Comparison of ENCODE assay signal across 15 cellular contexts in genomic region chr15:38406451-38406850, GRCh38.
"Had no signal": no experiment of that assay in that cellular context is flagged by ENCODE, and none has a peak within 500 bp of the region (broad histone marks: within the 10 kb centered on the region; RNA-seq: fewer than 3 reads in every experiment).

No MANE protein-coding gene starts in this region.

- H3K4me1 Mint-ChIP-seq: activated naive CD8-positive, alpha-beta T cell treated with anti-CD3 and anti-CD28 coated beads, Interleukin-2, amount 10 ng/mL, durations not matched to agents 7 days and 5 days; stimulated activated naive CD8-positive, alpha-beta T cell treated with anti-CD3 and anti-CD28 coated beads, Interleukin-15, amount 100 ng/mL, for 72 hours had no signal

- H3K36me3 ChIP-seq: cardiac muscle cell, esophagus squamous epithelium, heart right ventricle, pancreas had no signal

- ATAC-seq: heart right ventricle; left lobe of liver; pancreas; stimulated activated naive CD8-positive, alpha-beta T cell treated with anti-CD3 and anti-CD28 coated beads, Interleukin-15, amount 100 ng/mL, for 72 hours had no signal

- H3K9me3 ChIP-seq: esophagus squamous epithelium, heart right ventricle, pancreas, testis had no signal

- H3K27ac ChIP-seq: cardiac muscle cell, esophagus squamous epithelium, heart right ventricle, pancreas, testis had no signal

- H3K4me3 Mint-ChIP-seq: activated naive CD8-positive, alpha-beta T cell treated with anti-CD3 and anti-CD28 coated beads, Interleukin-2, amount 10 ng/mL, durations not matched to agents 7 days and 5 days; stimulated activated naive CD8-positive, alpha-beta T cell treated with anti-CD3 and anti-CD28 coated beads, Interleukin-15, amount 100 ng/mL, for 72 hours had no signal

- H3K4me1 ChIP-seq: esophagus squamous epithelium, heart right ventricle, pancreas, testis had no signal

- DNase-seq: activated effector memory CD4-positive, alpha-beta T cell treated with anti-CD3 and anti-CD28 coated beads, Interleukin-2, amount 50 U/mL, for 16 hours; activated naive CD8-positive, alpha-beta T cell treated with anti-CD3 and anti-CD28 coated beads, Interleukin-2, amount 10 ng/mL, durations not matched to agents 7 days and 5 days; aorta; esophagus squamous epithelium; heart right ventricle; islet precursor cell; mesendoderm; pancreas; stimulated activated CD4-positive, alpha-beta T cell treated with anti-CD3 and anti-CD28 coated beads, Interleukin-4, amount 100 ng/mL, for 1 hour; stimulated activated CD8-positive, alpha-beta memory T cell treated with anti-CD3 and anti-CD28 coated beads, Interleukin-4, amount 100 ng/mL, for 48 hours; stimulated activated naive CD8-positive, alpha-beta T cell treated with anti-CD3 and anti-CD28 coated beads, Interleukin-15, amount 100 ng/mL, for 72 hours; T-helper 2 cell; testis had no signal

- H3K36me3 Mint-ChIP-seq: activated naive CD8-positive, alpha-beta T cell treated with anti-CD3 and anti-CD28 coated beads, Interleukin-2, amount 10 ng/mL, durations not matched to agents 7 days and 5 days had no signal

- H3K9me3 Mint-ChIP-seq: activated naive CD8-positive, alpha-beta T cell treated with anti-CD3 and anti-CD28 coated beads, Interleukin-2, amount 10 ng/mL, durations not matched to agents 7 days and 5 days; stimulated activated naive CD8-positive, alpha-beta T cell treated with anti-CD3 and anti-CD28 coated beads, Interleukin-15, amount 100 ng/mL, for 72 hours had no signal

- H3K27ac Mint-ChIP-seq: activated naive CD8-positive, alpha-beta T cell treated with anti-CD3 and anti-CD28 coated beads, Interleukin-2, amount 10 ng/mL, durations not matched to agents 7 days and 5 days; stimulated activated naive CD8-positive, alpha-beta T cell treated with anti-CD3 and anti-CD28 coated beads, Interleukin-15, amount 100 ng/mL, for 72 hours had no signal

- H3K27me3 ChIP-seq: cardiac muscle cell, esophagus squamous epithelium, heart right ventricle, pancreas, testis had no signal

- H3K4me3 ChIP-seq: cardiac muscle cell, esophagus squamous epithelium, heart right ventricle, pancreas, testis had no signal
